ENCODE assay signal across 8 cellular contexts in the genomic region with DNA sequence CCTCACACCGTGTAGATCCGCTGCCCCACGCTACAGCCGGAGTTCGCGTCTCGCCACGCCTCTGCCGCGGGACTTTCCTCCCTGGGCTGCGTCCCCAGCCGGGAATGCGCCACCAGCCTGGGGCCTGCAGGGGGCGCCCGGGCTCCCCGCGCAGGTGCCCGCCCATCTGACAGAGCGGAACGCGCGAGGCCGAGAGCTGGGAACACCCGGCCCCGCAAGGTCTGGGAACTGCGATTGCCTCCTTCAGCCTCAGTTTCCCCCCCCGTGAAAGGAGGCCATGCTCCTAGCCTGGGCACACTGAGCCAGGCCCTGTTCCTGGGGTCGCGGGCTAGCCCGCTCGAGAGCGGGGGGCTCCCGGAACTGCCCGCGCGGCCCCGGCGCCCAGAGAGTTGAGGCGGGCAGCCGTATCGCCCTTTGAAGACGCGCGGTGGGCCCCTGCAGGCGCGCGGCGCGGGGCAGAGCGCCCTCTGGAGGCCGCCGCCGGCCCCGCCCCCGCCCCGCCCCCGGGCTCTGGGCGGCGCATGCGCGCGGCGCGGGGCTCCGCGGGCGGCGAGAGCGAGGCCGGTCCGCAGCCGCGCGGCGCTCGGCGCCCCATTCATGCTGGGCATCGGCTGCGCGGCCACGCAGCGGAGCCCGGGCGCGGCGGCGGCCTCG. TPM values are rescaled to one million over a fixed set of nuclear protein-coding genes. Genes with fewer than 3 reads are reported as not detected.
DNase-seq lines count a peak whose midpoint lies in the region; ATAC-seq and TF ChIP-seq lines count a peak whose summit lies in the region.

A gene (plus strand): TSS at position 594 of the 654 bp plus-strand sequence. CDS start 5,479 bp downstream, outside the sequence.

- TF ChIP-seq CTCF in GM12875 (IDR thresholded peaks at IDR 0.05; ENCODE audit: borderline replicate concordance, insufficient read depth, low read depth, low read length), result peak; percentile 94
- TF ChIP-seq CTCF in NB4 (IDR thresholded peaks at IDR 0.05; ENCODE audit: low read depth, low read length), result peak; percentile 74

- peak; percentile 64 for ATAC-seq in HG02571 (IDR thresholded peaks at IDR 0.05; ENCODE audit: unreplicated experiment)
- peak; percentile 86 for ATAC-seq in right cardiac atrium
- peak; percentile 93 for ATAC-seq in aorta (ENCODE audit: low FRiP score)

- under 1% methylated on average over 88 of the region's 88 CpGs for WGBS in right cardiac atrium
- 0% methylated on average over 39 to 88 of the region's 88 CpGs for WGBS in aorta, 2 donors

- H3K36me3 ChIP-seq in aorta (ENCODE audit: control insufficient read depth in 1 of 2, insufficient read depth in 2 of 2, low read length in 1 of 2), result no peaks in the 10 kb centered on the region

- H3K4me1 ChIP-seq in right cardiac atrium (ENCODE audit: control insufficient read depth, insufficient read depth, low read length) (peaks cover 3% of the 10 kb centered on the region), aorta (ENCODE audit: control insufficient read depth in 1 of 2, insufficient read depth in 2 of 2, low read length in 2 of 2) (no peaks in the 10 kb centered on the region)

- H3K27ac ChIP-seq in right cardiac atrium (ENCODE audit: low read length) (peak within 1 kb of the TSS; percentile 69), aorta (ENCODE audit: low read depth in 1 of 2, low read length in 2 of 2) (peak within 1 kb of the TSS in 1 of 2 donors; percentile 71)

- TF ChIP-seq POLR2A in NB4 (IDR thresholded peaks at IDR 0.05; ENCODE audit: extremely low read depth, insufficient read length), result peak; percentile 51

- H3K4me3 ChIP-seq in GM12875 (ENCODE audit: low read depth, low read length), result peak within 1 kb of the TSS; percentile 55
- peak within 1 kb of the TSS; percentile 42 for H3K4me3 ChIP-seq in NB4 (ENCODE audit: low read depth, low read length)
- peak within 1 kb of the TSS; percentile 95 for H3K4me3 ChIP-seq in right cardiac atrium (ENCODE audit: low read length)
- H3K4me3 ChIP-seq in aorta (ENCODE audit: low read length in 2 of 2), result peak within 1 kb of the TSS; percentile 72 to 86

- H3K27me3 ChIP-seq in right cardiac atrium (ENCODE audit: control insufficient read depth, insufficient read depth) (no peaks in the 10 kb centered on the region), aorta (ENCODE audit: control insufficient read depth in 1 of 2, insufficient read depth in 2 of 2, low read length in 1 of 2) (no peaks in the 10 kb centered on the region)

- H3K9me3 ChIP-seq in right cardiac atrium (ENCODE audit: control insufficient read depth, low read length) (no peaks in the 10 kb centered on the region), aorta (ENCODE audit: control insufficient read depth, low read length) (no peaks in the 10 kb centered on the region)

- intact Hi-C loops in T-helper 1 cell treated with Interleukin-12 subunit alpha and Interleukin-12 subunit beta and Interleukin-4 antibody, amounts not matched to agents 30 ng/mL and 1 ng/mL, for 36 hours (cut with micrococcal nuclease), result loop anchor here (1.0 to 5.0 kb wide), 14 partner anchors 71 to 1140 kb away; a partner anchor contains a TSS
- intact Hi-C loops in right cardiac atrium (cut with DNase I), result loop anchor here (5.0 to 10.0 kb wide), 4 partner anchors 230 to 472 kb away; no protein-coding TSS in a partner anchor
- intact Hi-C loops in aorta (cut with DNase I), result loop anchor here (2.0 to 10.0 kb wide), 7 partner anchors 60 to 564 kb away; no protein-coding TSS in a partner anchor

- DNase-seq in NB4 (ENCODE audit: low read depth) (peak; percentile 80), amniotic stem cell (lab: John Stamatoyannopoulos, UW) (peak; percentile 39), right cardiac atrium (peak; percentile 84 to 95 (median 93)), renal cortical epithelial cell (ENCODE audit: low read depth) (no peak), aorta (peak; percentile 90 to 94)

RNA-seq across cellular contexts. Expression of the gene that starts here (rescaled TPM):
- total RNA-seq in T-helper 1 cell treated with Interleukin-12 subunit alpha and Interleukin-12 subunit beta and Interleukin-4 antibody, amounts not matched to agents 30 ng/mL and 1 ng/mL, for 36 hours, result 15.8 and 16.1 TPM in 2 replicates
- 10 to 100 TPM; 12.8 to 17.8 (median 15.2) TPM for total RNA-seq in right cardiac atrium
- polyA plus RNA-seq in right cardiac atrium, result 9.9 TPM
- total RNA-seq in renal cortical epithelial cell, result 23.3 and 67.0 TPM in 2 replicates
- 10 to 100 TPM; 28.7 to 51.3 TPM for total RNA-seq in aorta
- 10 to 100 TPM in 1 of 2 donors, 1 to 10 TPM in 1; 6.0 to 13.9 TPM for polyA plus RNA-seq in aorta

Comparison
In these comparisons a context has a peak if more than half of its experiments do, and no peak if none do; other contexts are left out.
1. H3K4me3 ChIP-seq: peak in every context shown above with its lines; median percentile 95 in right cardiac atrium; 79 in aorta; 55 in GM12875; 42 in NB4.